9 cellular contexts compared by ENCODE assay signal in the genomic region with DNA sequence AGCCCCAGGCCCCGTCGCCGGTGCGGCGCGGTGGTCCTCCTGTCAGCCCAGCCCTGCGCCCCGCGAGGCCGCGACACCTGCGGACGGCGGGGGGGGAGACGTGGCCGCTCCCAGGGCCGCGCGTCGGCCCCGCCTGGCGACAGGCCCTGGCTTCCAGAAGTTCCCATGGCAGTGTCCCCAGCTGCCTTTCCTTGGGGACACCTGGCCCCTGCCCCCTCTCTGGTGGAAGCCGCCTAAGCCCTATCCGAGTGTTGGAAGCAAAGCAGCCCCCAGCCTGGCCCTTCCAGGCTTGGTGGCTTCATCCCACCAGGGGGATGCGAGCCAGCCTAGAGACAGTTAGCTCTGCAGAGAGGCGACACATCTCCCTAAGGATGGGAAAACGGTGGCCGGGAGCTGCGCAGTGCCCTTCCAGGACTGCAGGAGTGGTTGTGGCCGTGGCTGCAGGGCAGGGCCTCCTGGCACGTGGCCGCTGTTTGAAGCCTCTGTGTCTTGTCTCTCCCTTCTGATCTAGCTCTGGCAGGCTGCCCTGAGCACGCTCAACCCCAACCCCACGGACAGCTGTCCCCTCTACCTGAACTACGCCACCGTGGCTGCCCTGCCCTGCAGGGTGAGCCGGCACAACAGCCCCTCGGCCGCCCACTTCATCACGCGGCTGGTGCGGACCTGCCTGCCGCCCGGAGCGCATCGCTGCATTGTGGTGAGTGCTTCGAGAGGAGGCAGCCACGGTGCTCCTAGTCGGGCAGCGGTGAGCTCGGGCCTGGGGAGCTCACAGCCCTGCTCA. TPM values are rescaled to one million over a fixed set of nuclear protein-coding genes. Genes with fewer than 3 reads are reported as not detected.
A peak's percentile ranks its signal among the peaks of the same experiment; 100 is the strongest.
DNase-seq lines count a peak whose midpoint lies in the region; ATAC-seq and TF ChIP-seq lines count a peak whose summit lies in the region.
"Had no signal": no experiment of that assay in that cellular context is flagged by ENCODE, and none has a peak within 500 bp of the region (broad histone marks: within the 10 kb centered on the region; RNA-seq: fewer than 3 reads in every experiment).

No MANE protein-coding gene starts in this region.

- no peaks in the 10 kb centered on the region for H3K27me3 Mint-ChIP-seq in activated T-cell treated with anti-CD3 and anti-CD28 coated beads, Interleukin-2, amount 50 U/mL, for 24 hours
- H3K27me3 Mint-ChIP-seq: brain had no signal

- peak overlapping the region; percentile 24 to 56 (median 55) for H3K4me3 ChIP-seq in sigmoid colon

- intact Hi-C loops in Right ventricle myocardium superior (cut with DNase I) (no loop called here), sigmoid colon (cut with DNase I) (loop anchor here (2.0 to 5.0 kb wide), 5 partner anchors 101 to 457 kb away; partner anchors contain the start of gene RAB22A)

- peak; percentile 41 for ATAC-seq in HG03432 (IDR thresholded peaks at IDR 0.05; ENCODE audit: unreplicated experiment)
- peak; percentile 16 for ATAC-seq in Right ventricle myocardium superior (ENCODE audit: poor library complexity)

- peak overlapping the region; percentile 66 for H3K4me3 Mint-ChIP-seq in activated T-cell treated with anti-CD3 and anti-CD28 coated beads, Interleukin-2, amount 50 U/mL, for 24 hours
- H3K4me3 Mint-ChIP-seq: brain had no signal

- peak overlapping the region; percentile 86 for H3K27ac Mint-ChIP-seq in activated T-cell treated with anti-CD3 and anti-CD28 coated beads, Interleukin-2, amount 50 U/mL, for 24 hours
- H3K27ac Mint-ChIP-seq: brain had no signal

- no peak for TF ChIP-seq CTCF in sigmoid colon (IDR thresholded peaks at IDR 0.05)

- peak; percentile 19 for DNase-seq in NCI-H82 (lab: John Stamatoyannopoulos, UW)
- DNase-seq in NCI-H82 treated with DMSO at 0.1 percent for 48 hours (lab: John Stamatoyannopoulos, UW; ENCODE audit: unreplicated experiment) = no peak
- no peak for DNase-seq in activated T-cell treated with anti-CD3 and anti-CD28 coated beads, Interleukin-2, amount 50 U/mL, for 24 hours
- peak; percentile 50 for DNase-seq in Right ventricle myocardium superior
- peak; percentile 73 for DNase-seq in sigmoid colon
- DNase-seq in SIG-M5 (lab: John Stamatoyannopoulos, UW) = no peak
- no peak for DNase-seq in NCI-H2227 (lab: John Stamatoyannopoulos, UW; ENCODE audit: unreplicated experiment)

- no peak for TF ChIP-seq EP300 in sigmoid colon (IDR thresholded peaks at IDR 0.05)

- H3K27ac ChIP-seq in sigmoid colon = peak overlapping the region; percentile 73 to 95 (median 78)

- H3K9me3 ChIP-seq in sigmoid colon = no peaks in the 10 kb centered on the region

- WGBS in sigmoid colon, 2 donors = 39 to 45% methylated on average over 51 of the region's 51 CpGs

- peaks cover 27% of the 10 kb centered on the region for H3K36me3 Mint-ChIP-seq in activated T-cell treated with anti-CD3 and anti-CD28 coated beads, Interleukin-2, amount 50 U/mL, for 24 hours (ENCODE audit: low read depth)

- peaks cover 20% of the 10 kb centered on the region for H3K4me1 Mint-ChIP-seq in activated T-cell treated with anti-CD3 and anti-CD28 coated beads, Interleukin-2, amount 50 U/mL, for 24 hours (ENCODE audit: low read depth)

- H3K36me3 ChIP-seq in sigmoid colon = peaks cover 16 to 34% (median 24%) of the 10 kb centered on the region in 4 donors

- peaks cover 0 to 53% (median 50%) of the 10 kb centered on the region in 4 donors for H3K4me1 ChIP-seq in sigmoid colon

- H3K27me3 ChIP-seq in sigmoid colon = no peaks in the 10 kb centered on the region

- no peaks in the 10 kb centered on the region for H3K9me3 Mint-ChIP-seq in activated T-cell treated with anti-CD3 and anti-CD28 coated beads, Interleukin-2, amount 50 U/mL, for 24 hours
- H3K9me3 Mint-ChIP-seq: brain had no signal

- no peak for TF ChIP-seq POLR2A in sigmoid colon (IDR thresholded peaks at IDR 0.05)

RNA-seq across cellular contexts. Expression of gene NPEPL1, which starts 0.8 kb away (rescaled TPM):
- total RNA-seq in Right ventricle myocardium superior = 24.4 TPM
- 10 to 100 TPM; 22.9 to 65.1 (median 46.0) TPM for total RNA-seq in sigmoid colon
- polyA plus RNA-seq in sigmoid colon = 10 to 100 TPM; 10.6 to 26.5 (median 16.8) TPM

RNA-seq across cellular contexts. Expression of gene STX16, which starts 42.3 kb away (rescaled TPM):
- total RNA-seq in Right ventricle myocardium superior (21.8 TPM), sigmoid colon (100 to 1,000 TPM in 1 of 4 donors, 10 to 100 TPM in 3; 42.8 to 126 (median 57.1) TPM)
- polyA plus RNA-seq in sigmoid colon = 10 to 100 TPM; 14.6 to 43.8 (median 15.6) TPM

Comparison
In these comparisons a context has a peak if more than half of its experiments do, and no peak if none do; other contexts are left out.
1. DNase-seq: peak in NCI-H82 (single experiment), Right ventricle myocardium superior (single experiment) and sigmoid colon (single experiment); none in NCI-H82 treated with DMSO at 0.1 percent for 48 hours (single experiment), activated T-cell treated with anti-CD3 and anti-CD28 coated beads, Interleukin-2, amount 50 U/mL, for 24 hours (single experiment), SIG-M5 (single experiment) and NCI-H2227 (single experiment).